In the genomic region with DNA sequence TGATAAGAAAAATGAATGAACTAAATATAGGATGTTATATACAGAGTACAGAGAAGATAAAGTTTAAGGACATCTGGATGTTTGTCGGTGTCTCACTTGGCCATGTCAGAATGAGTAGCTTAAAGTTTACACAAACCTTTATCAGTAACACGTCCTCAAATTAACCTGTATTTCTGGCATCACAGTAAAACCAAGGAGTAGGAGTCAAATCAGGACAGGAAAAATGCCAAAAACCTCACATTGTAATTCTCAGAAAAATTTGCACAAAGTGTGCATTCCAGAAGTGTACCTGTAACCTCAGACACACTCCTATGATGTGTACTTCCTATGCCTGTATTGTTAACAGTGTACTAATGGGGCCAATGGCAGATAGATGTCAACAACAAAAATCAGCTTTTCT, we compare ENCODE assay signal across 23 cellular contexts.
DNase-seq lines count a peak whose midpoint lies in the region; ATAC-seq, FAIRE-seq and TF ChIP-seq lines count a peak whose summit lies in the region.
"Had no signal": no experiment of that assay in that cellular context is flagged by ENCODE, and none has a peak within 500 bp of the region (broad histone marks: within the 10 kb centered on the region; RNA-seq: fewer than 3 reads in every experiment).

No MANE protein-coding gene starts in this region.

- no peaks in the 10 kb centered on the region for H3K9me2 ChIP-seq in SK-N-SH

- no peak overlapping the region for H3K4me3 ChIP-seq in ACC112 (ENCODE audit: low read depth, low read length)
- no peak overlapping the region for H3K4me3 ChIP-seq in SK-N-SH (ENCODE audit: low read depth in 2 of 2, low read length in 1 of 2)
- H3K4me3 ChIP-seq in bronchial epithelial cell (ENCODE audit: low read depth, low read length): no peak overlapping the region
- no peak overlapping the region for H3K4me3 ChIP-seq in osteoblast (ENCODE audit: insufficient read depth, low read length)
- H3K4me3 ChIP-seq: K562, MG63 had no signal

- 11% methylated on average over 2 of the region's 2 CpGs for WGBS in SK-N-SH (ENCODE audit: low lambda C conversion rate)

- POLR2A ChIA-PET in SK-N-SH (lab: Yijun Ruan, JAX): no interaction called here

- H3K4me1 ChIP-seq in ACC112 (ENCODE audit: control insufficient read depth, insufficient read depth, low read length, unreplicated experiment): peaks cover 20% of the 10 kb centered on the region
- no peaks in the 10 kb centered on the region for H3K4me1 ChIP-seq in SK-N-SH (ENCODE audit: control insufficient read depth in 1 of 2, insufficient read depth in 2 of 2, low read depth in 1 of 2, low read length in 1 of 2)
- H3K4me1 ChIP-seq in osteoblast (ENCODE audit: insufficient read depth, low read length): peaks cover 6% of the 10 kb centered on the region

- TF ChIP-seq CTCF in SK-N-SH (IDR thresholded peaks at IDR 0.05) (no peak), bronchial epithelial cell (IDR thresholded peaks at IDR 0.05; ENCODE audit: insufficient read depth, low read length, severe bottlenecking) (no peak), osteoblast (IDR thresholded peaks at IDR 0.05; ENCODE audit: extremely low read depth, low read depth, low read length) (no peak)

- ATAC-seq in HG02884 (IDR thresholded peaks at IDR 0.05; ENCODE audit: unreplicated experiment): no peak
- ATAC-seq: K562 had no signal

- no peak for TF ChIP-seq RAD21 in SK-N-SH (IDR thresholded peaks at IDR 0.05; ENCODE audit: low read length)

- no peak for DNase-seq in SK-N-SH
- peak; percentile 23 for DNase-seq in bronchial epithelial cell (ENCODE audit: low read depth)
- no peak for DNase-seq in osteoblast (ENCODE audit: insufficient read length, low spot score, missing footprints)
- DNase-seq in pons (ENCODE audit: low spot score): no peak
- DNase-seq in activated CD4-positive, alpha-beta T cell treated with anti-CD3 and anti-CD28 coated beads for 1 hour: no peak
- DNase-seq: Calu3, DMS153, DND-41, H7, NCI-H1105 treated with DMSO at 0.1 percent for 48 hours, NCI-H146, NCI-H1930, NCI-H2107, NCI-H446, NCI-H524 treated with DMSO at 0.1 percent for 48 hours, RPMI8226, SHP77 had no signal

- H3K27ac ChIP-seq in ACC112 (ENCODE audit: low read depth, low read length) (peak overlapping the region; percentile 85), SK-N-SH (ENCODE audit: low read depth in 2 of 2, low read length in 1 of 2) (peak overlapping the region in 1 of 2 experiments; percentile 73; a peak in 2 of 4 replicates), osteoblast (ENCODE audit: low read depth, low read length) (peak overlapping the region; percentile 59)

- TF ChIP-seq EP300 in SK-N-SH (IDR thresholded peaks at IDR 0.05; ENCODE audit: borderline replicate concordance in 1 of 2, low read depth in 1 of 2, low read length in 1 of 2): no peak

- H3K4me2 ChIP-seq in SK-N-SH (no peak overlapping the region), osteoblast (ENCODE audit: insufficient read depth, low read length) (no peak overlapping the region)

- no peaks in the 10 kb centered on the region; the same call in 1 of the 2 replicates for H3K9me3 ChIP-seq in SK-N-SH
- H3K9me3 ChIP-seq in osteoblast (ENCODE audit: low read depth, low read length): peaks cover 2% of the 10 kb centered on the region

- no peaks in the 10 kb centered on the region for H4K20me1 ChIP-seq in SK-N-SH (ENCODE audit: insufficient read depth)
- no peaks in the 10 kb centered on the region for H4K20me1 ChIP-seq in osteoblast (ENCODE audit: insufficient read depth, low read length)

- H3K27me3 ChIP-seq in ACC112 (ENCODE audit: insufficient read depth, low read length): no peaks in the 10 kb centered on the region
- H3K27me3 ChIP-seq in SK-N-SH (ENCODE audit: insufficient read depth): no peaks in the 10 kb centered on the region
- H3K27me3 ChIP-seq in bronchial epithelial cell (ENCODE audit: control insufficient read depth, insufficient read depth, low read length): no peaks in the 10 kb centered on the region
- H3K27me3 ChIP-seq in osteoblast (ENCODE audit: insufficient read depth, low read length): no peaks in the 10 kb centered on the region
- H3K27me3 ChIP-seq: MG63 had no signal

- CTCF ChIA-PET in SK-N-SH (lab: Yijun Ruan, JAX): no interaction called here

- H3K79me2 ChIP-seq in ACC112 (ENCODE audit: control insufficient read depth, insufficient read depth, low read length, unreplicated experiment): no peaks in the 10 kb centered on the region
- no peaks in the 10 kb centered on the region for H3K79me2 ChIP-seq in SK-N-SH (ENCODE audit: insufficient read depth)
- no peaks in the 10 kb centered on the region for H3K79me2 ChIP-seq in osteoblast (ENCODE audit: insufficient read depth, low read length)

- peaks cover 8% of the 10 kb centered on the region for H3F3A ChIP-seq in SK-N-SH (replicated peaks; ENCODE audit: insufficient read depth)

- no peak overlapping the region for H2AFZ ChIP-seq in ACC112 (ENCODE audit: low read length, unreplicated experiment)
- H2AFZ ChIP-seq in SK-N-SH (ENCODE audit: low read depth): peak overlapping the region; percentile 67; the same call in 1 of the 2 replicates
- H2AFZ ChIP-seq in osteoblast (ENCODE audit: low read length): peak overlapping the region; percentile 6

- FAIRE-seq in bronchial epithelial cell (lab: Jason Lieb, UNC): no peak
- FAIRE-seq: GM19239, HTR-8/SVneo, K562 had no signal

- H3K36me3 ChIP-seq in ACC112 (ENCODE audit: insufficient read depth, low read length): no peaks in the 10 kb centered on the region
- no peaks in the 10 kb centered on the region for H3K36me3 ChIP-seq in SK-N-SH (replicated peaks in 1 of 2; ENCODE audit: control insufficient read depth in 1 of 2, insufficient read depth in 2 of 2, low read length in 1 of 2)
- no peaks in the 10 kb centered on the region for H3K36me3 ChIP-seq in bronchial epithelial cell (ENCODE audit: control insufficient read depth, insufficient read depth, low read length)
- H3K36me3 ChIP-seq in osteoblast (ENCODE audit: insufficient read depth, low read length): no peaks in the 10 kb centered on the region
- H3K36me3 ChIP-seq: MG63 had no signal

- peak overlapping the region; percentile 29; the same call in 1 of the 2 replicates for H3K9ac ChIP-seq in SK-N-SH

TF ChIP-seq in SK-N-SH, 30 proteins besides CTCF, POLR2A, EP300 and RAD21:
- TF ChIP-seq TEAD4 (IDR thresholded peaks at IDR 0.05; ENCODE audit: borderline replicate concordance, insufficient read depth) (no peak), EZH2phosphoT487 (IDR thresholded peaks at IDR 0.05; ENCODE audit: borderline replicate concordance, low read depth) (no peak), RCOR1 (IDR thresholded peaks at IDR 0.05; ENCODE audit: low read length) (no peak), FOXJ3 (CRISPR knock-in tag; IDR thresholded peaks at IDR 0.05) (no peak), FOXM1 (IDR thresholded peaks at IDR 0.05; ENCODE audit: low read depth) (no peak), RXRA (IDR thresholded peaks at IDR 0.05; ENCODE audit: borderline replicate concordance, low read depth) (no peak), CHD2 (IDR thresholded peaks at IDR 0.05; ENCODE audit: low read length, partially characterized antibody) (no peak), REST (IDR thresholded peaks at IDR 0.05; ENCODE audit: low read depth, low read length) (no peak), FOSL2 (IDR thresholded peaks at IDR 0.05; ENCODE audit: borderline replicate concordance, low read depth) (no peak), TCF12 (IDR thresholded peaks at IDR 0.05) (no peak), JUND (IDR thresholded peaks at IDR 0.05) (no peak), ELF1 (IDR thresholded peaks at IDR 0.05) (no peak), GABPA (IDR thresholded peaks at IDR 0.05; ENCODE audit: low read depth) (no peak), MAX (IDR thresholded peaks at IDR 0.05; ENCODE audit: low read depth) (no peak), SMC3 (IDR thresholded peaks at IDR 0.05; ENCODE audit: low read depth, low read length) (no peak), USF1 (IDR thresholded peaks at IDR 0.05; ENCODE audit: borderline replicate concordance, low read depth) (no peak), RFX5 (IDR thresholded peaks at IDR 0.05; ENCODE audit: low read length) (no peak), MXI1 (IDR thresholded peaks at IDR 0.05; ENCODE audit: low read depth, low read length) (no peak)
